30 cellular contexts compared by ENCODE assay signal in genomic region chr11:105312266-105312665, GRCh38.
"Had no signal": no experiment of that assay in that cellular context is flagged by ENCODE, and none has a peak within 500 bp of the region (broad histone marks: within the 10 kb centered on the region; RNA-seq: fewer than 3 reads in every experiment).

No MANE protein-coding gene starts in this region.

- H3K4me1 ChIP-seq: adrenal gland, ascending aorta, body of pancreas, breast epithelium had no signal

- ATAC-seq: activated naive CD4-positive, alpha-beta T cell treated with anti-CD3 and anti-CD28 coated beads, Interleukin-2, amount 50 U/mL, for 72 hours; activated naive CD8-positive, alpha-beta T cell treated with anti-CD3 and anti-CD28 coated beads, Interleukin-2, amount 50 U/mL, for 24 hours; activated T-cell treated with anti-CD3 and anti-CD28 coated beads, Interleukin-2, amount 50 U/mL, for 4 hours; activated T-cell treated with anti-CD3 and anti-CD28 coated beads, Interleukin-2, amount 50 U/mL, for 72 hours; activated T-helper 17 cell treated with anti-CD3 and anti-CD28 coated beads, Interleukin-2, amount 50 U/mL, for 72 hours; body of pancreas had no signal

- H3K9me3 ChIP-seq: ascending aorta, body of pancreas, breast epithelium had no signal

- H3K27me3 ChIP-seq: adrenal gland, ascending aorta, body of pancreas, brain microvascular endothelial cell, breast epithelium, cardiac muscle cell had no signal

- H3K4me3 ChIP-seq: adrenal gland, ascending aorta, body of pancreas, breast epithelium, cardiac muscle cell had no signal

- H3K36me3 ChIP-seq: adrenal gland, ascending aorta, brain microvascular endothelial cell, breast epithelium, cardiac muscle cell had no signal

- H3K27ac ChIP-seq: adrenal gland, ascending aorta, body of pancreas, brain microvascular endothelial cell, breast epithelium, cardiac muscle cell had no signal

- DNase-seq: activated effector memory CD4-positive, alpha-beta T cell treated with anti-CD3 and anti-CD28 coated beads, Interleukin-2, amount 50 U/mL, for 16 hours; activated effector memory CD4-positive, alpha-beta T cell treated with Interleukin-2 at 50 U/mL for 16 hours; activated gamma-delta T cell; activated gamma-delta T cell treated with Interleukin-2 at 50 U/mL for 16 hours; activated naive CD4-positive, alpha-beta T cell; activated naive CD4-positive, alpha-beta T cell treated with anti-CD3 and anti-CD28 coated beads for 36 hours; activated naive CD4-positive, alpha-beta T cell treated with anti-CD3 and anti-CD28 coated beads, Interleukin-2, amount 10 ng/mL, durations not matched to agents 7 days and 5 days; activated naive CD4-positive, alpha-beta T cell treated with anti-CD3 and anti-CD28 coated beads, Interleukin-2, amount 50 U/mL, for 16 hours; activated naive CD4-positive, alpha-beta T cell treated with Interleukin-2 at 50 U/mL for 16 hours; activated naive CD8-positive, alpha-beta T cell treated with anti-CD3 and anti-CD28 coated beads for 36 hours; activated naive CD8-positive, alpha-beta T cell treated with anti-CD3 and anti-CD28 coated beads, Interleukin-2, amount 10 ng/mL, durations not matched to agents 7 days and 5 days; activated naive CD8-positive, alpha-beta T cell treated with anti-CD3 and anti-CD28 coated beads, Interleukin-2, amount 50 U/mL, for 24 hours; activated T-cell treated with anti-CD3 and anti-CD28 coated beads, Interleukin-2, amount 50 U/mL, for 4 hours; activated T-cell treated with anti-CD3 and anti-CD28 coated beads, Interleukin-2, amount 50 U/mL, for 48 hours; activated T-cell treated with anti-CD3 and anti-CD28 coated beads, Interleukin-2, amount 50 U/mL, for 72 hours; adrenal gland; amniotic stem cell; amygdala; anterior cingulate cortex; aorta; body of pancreas; brain microvascular endothelial cell; caudate nucleus; central memory CD4-positive, alpha-beta T cell; cerebellar nuclear complex had no signal
